In genomic region chr10:47255033-47255813, GRCh38 we compare ENCODE assay signal across 22 cellular contexts. TPM values are rescaled to one million over a fixed set of nuclear protein-coding genes. Genes with fewer than 3 reads are reported as not detected.
DNase-seq lines count a peak whose midpoint lies in the region; ATAC-seq and TF ChIP-seq lines count a peak whose summit lies in the region.
"Had no signal": no experiment of that assay in that cellular context is flagged by ENCODE, and none has a peak within 500 bp of the region (broad histone marks: within the 10 kb centered on the region; RNA-seq: fewer than 3 reads in every experiment).

No MANE protein-coding gene starts in this region.

- TF ChIP-seq CTCF in right atrium auricular region (IDR thresholded peaks at IDR 0.05), result no peak
- no peak for TF ChIP-seq CTCF in heart left ventricle (IDR thresholded peaks at IDR 0.05)
- TF ChIP-seq CTCF in upper lobe of right lung (IDR thresholded peaks at IDR 0.05), result no peak

- no peak overlapping the region for H2BK15ac ChIP-seq in mesendoderm (replicated peaks; ENCODE audit: low read depth)

- no peak overlapping the region for H3K4ac ChIP-seq in mesendoderm (ENCODE audit: low read depth, low read length)

- no peak overlapping the region for H3K4me3 ChIP-seq in right atrium auricular region
- H3K4me3 ChIP-seq in heart left ventricle, result no peak overlapping the region
- H3K4me3 ChIP-seq in mesendoderm (ENCODE audit: low read length), result no peak overlapping the region
- no peak overlapping the region for H3K4me3 ChIP-seq in upper lobe of right lung
- H3K4me3 ChIP-seq: colonic mucosa, HAP-1, right lobe of liver had no signal

- H4K5ac ChIP-seq in mesendoderm (ENCODE audit: low read length), result no peak overlapping the region

- H3K27ac ChIP-seq in right atrium auricular region (no peak overlapping the region), heart left ventricle (no peak overlapping the region), mesendoderm (ENCODE audit: low read depth, low read length) (no peak overlapping the region), upper lobe of right lung (no peak overlapping the region)
- H3K27ac ChIP-seq: colonic mucosa, right lobe of liver had no signal

- H3K4me1 ChIP-seq in right atrium auricular region, result peaks cover 0 to 40% of the 10 kb centered on the region in 2 donors
- peaks cover 0 to 56% (median 9%) of the 10 kb centered on the region in 12 donors for H3K4me1 ChIP-seq in heart left ventricle
- H3K4me1 ChIP-seq in mesendoderm (ENCODE audit: control insufficient read depth, low read depth, low read length), result no peaks in the 10 kb centered on the region
- H3K4me1 ChIP-seq in upper lobe of right lung, result no peaks in the 10 kb centered on the region
- H3K4me1 ChIP-seq: colonic mucosa, HAP-1, right lobe of liver had no signal

- 56 to 67% (median 61%) methylated on average over 9 to 10 of the region's 10 CpGs for WGBS in heart left ventricle, 4 donors
- WGBS in mesendoderm (ENCODE audit: extremely low coverage, insufficient coverage, low lambda C conversion rate), result no CpG with 5 or more reads among the region's 10 CpGs

- DNase-seq in right atrium auricular region (ENCODE audit: low spot score) (peak; percentile 58), heart left ventricle (no peak), SIG-M5 treated with dmso at 0.1 percent for 504 hours (lab: John Stamatoyannopoulos, UW; ENCODE audit: unreplicated experiment) (peak; percentile 91), mesendoderm (no peak), upper lobe of right lung (no peak), H4 (ENCODE audit: low spot score) (no peak), ureter (ENCODE audit: low spot score) (no peak), NCI-H2081 (lab: John Stamatoyannopoulos, UW) (no peak)
- DNase-seq: activated B cell treated with CpG ODN at 0.5 μM for 24 hours; activated gamma-delta T cell treated with Interleukin-2 at 50 U/mL for 16 hours; colonic mucosa; foreskin fibroblast; KBM-7; midbrain; NCI-H1694 treated with DMSO at 0.1 percent for 48 hours; NCI-H446 treated with DMSO at 0.1 percent for 48 hours; nucleus accumbens; SHP77 treated with DMSO at 0.1 percent for 48 hours; stimulated activated CD4-positive, alpha-beta T cell treated with anti-CD3 and anti-CD28 coated beads, Interleukin-1b, Interleukin-23, amount 100 ng/mL, for 48 hours had no signal

- no peak overlapping the region for H3K23ac ChIP-seq in mesendoderm (ENCODE audit: low read length)

- no peak overlapping the region for H2BK5ac ChIP-seq in mesendoderm (ENCODE audit: low read length)

- intact Hi-C loops in heart left ventricle (cut with DNase I) (no loop called here), upper lobe of right lung (cut with DNase I) (no loop called here)

- no peaks in the 10 kb centered on the region for H3K9me3 ChIP-seq in right atrium auricular region
- H3K9me3 ChIP-seq in heart left ventricle, result no peaks in the 10 kb centered on the region
- no peaks in the 10 kb centered on the region for H3K9me3 ChIP-seq in upper lobe of right lung
- H3K9me3 ChIP-seq: colonic mucosa, HAP-1, right lobe of liver had no signal

- H3K4me2 ChIP-seq in mesendoderm (ENCODE audit: low read length), result no peak overlapping the region

- no peak for TF ChIP-seq POLR2A in heart left ventricle (IDR thresholded peaks at IDR 0.05)

- H4K8ac ChIP-seq in mesendoderm (ENCODE audit: low read depth, low read length), result no peak overlapping the region

- H3K79me1 ChIP-seq in mesendoderm (ENCODE audit: low read length), result no peaks in the 10 kb centered on the region

- H3K9ac ChIP-seq in mesendoderm (ENCODE audit: low read length), result no peak overlapping the region

- no peak overlapping the region for H2AK5ac ChIP-seq in mesendoderm (ENCODE audit: low read length)

- H3K27me3 ChIP-seq in right atrium auricular region (no peaks in the 10 kb centered on the region), heart left ventricle (peaks cover 0 to 6% (median 0%) of the 10 kb centered on the region in 9 donors), mesendoderm (ENCODE audit: insufficient read depth, low read length, poor library complexity) (no peaks in the 10 kb centered on the region), upper lobe of right lung (no peaks in the 10 kb centered on the region)
- H3K27me3 ChIP-seq: colonic mucosa, right lobe of liver had no signal

- peak overlapping the region; percentile 3 for H3K18ac ChIP-seq in mesendoderm (ENCODE audit: low read length)

- H3K36me3 ChIP-seq in right atrium auricular region (no peaks in the 10 kb centered on the region), heart left ventricle (no peaks in the 10 kb centered on the region), mesendoderm (ENCODE audit: control insufficient read depth, insufficient read depth, low read length) (no peaks in the 10 kb centered on the region), upper lobe of right lung (no peaks in the 10 kb centered on the region)
- H3K36me3 ChIP-seq: colonic mucosa, HAP-1, right lobe of liver had no signal

- H3K79me2 ChIP-seq in mesendoderm (ENCODE audit: control insufficient read depth, insufficient read depth, low read length), result no peaks in the 10 kb centered on the region

- H2BK120ac ChIP-seq in mesendoderm (ENCODE audit: low read depth, low read length), result no peak overlapping the region

- ATAC-seq in heart left ventricle, result no peak
- peak; percentile 63 for ATAC-seq in upper lobe of right lung

- no peak overlapping the region for H3K56ac ChIP-seq in mesendoderm (ENCODE audit: low read length)

RNA-seq across cellular contexts. Expression of gene GDF10, which starts 44.8 kb away (rescaled TPM):
- 1 to 10 TPM in 1 of 2 donors, under 1 TPM in 1; 0.63 to 1.9 TPM for total RNA-seq in right atrium auricular region
- 1 to 10 TPM in 1 of 9 donors, under 1 TPM in 6, not detected in 2; 0.22 to 1.6 (median 0.34) TPM for total RNA-seq in heart left ventricle
- under 1 TPM in 1 of 2 donors, not detected in 1; 0.19 TPM for polyA plus RNA-seq in heart left ventricle
- polyA plus RNA-seq in mesendoderm (2013, experiment 1 of 2), result 0.08 TPM
- polyA plus RNA-seq in mesendoderm (2013, experiment 2 of 2), result 0.17 TPM
- total RNA-seq in upper lobe of right lung, result 16.8 TPM
- total RNA-seq in H4 (2014; rRNA removed; shearing (Covaris generic)), result not detected in 2 replicates
- total RNA-seq in ureter, result 1.5 TPM
- total RNA-seq: activated B cell treated with CpG ODN at 0.5 μM for 24 hours; right lobe of liver; T-helper 2 cell treated with Interferon-gamma antibody and Interleukin-4, amounts not matched to agents 100 ng/mL and 5 ng/mL, for 36 hours had no signal

Comparison
In these comparisons a context has a peak if more than half of its experiments do, and no peak if none do; other contexts are left out.
1. DNase-seq: peak in right atrium auricular region (single experiment) and SIG-M5 treated with dmso at 0.1 percent for 504 hours (single experiment); none in heart left ventricle (0 of 5), mesendoderm (single experiment), upper lobe of right lung (single experiment), H4 (single experiment), ureter (single experiment) and NCI-H2081 (0 of 2).